In genomic region chr3:191275244-191275643, GRCh38 we compare ENCODE assay signal across 2 cellular contexts. TPM values are rescaled to one million over a fixed set of nuclear protein-coding genes. Genes with fewer than 3 reads are reported as not detected.
"Had no signal": no experiment of that assay in that cellular context is flagged by ENCODE, and none has a peak within 500 bp of the region (broad histone marks: within the 10 kb centered on the region; RNA-seq: fewer than 3 reads in every experiment).

No MANE protein-coding gene starts in this region.

RNA-seq across cellular contexts. Expression of gene UTS2B, which starts 55.1 kb away (rescaled TPM):
- total RNA-seq: skeletal muscle tissue had no signal
- polyA plus RNA-seq: naive thymus-derived CD4-positive, alpha-beta T cell had no signal
